1 cellular context compared by ENCODE assay signal in the genomic region with DNA sequence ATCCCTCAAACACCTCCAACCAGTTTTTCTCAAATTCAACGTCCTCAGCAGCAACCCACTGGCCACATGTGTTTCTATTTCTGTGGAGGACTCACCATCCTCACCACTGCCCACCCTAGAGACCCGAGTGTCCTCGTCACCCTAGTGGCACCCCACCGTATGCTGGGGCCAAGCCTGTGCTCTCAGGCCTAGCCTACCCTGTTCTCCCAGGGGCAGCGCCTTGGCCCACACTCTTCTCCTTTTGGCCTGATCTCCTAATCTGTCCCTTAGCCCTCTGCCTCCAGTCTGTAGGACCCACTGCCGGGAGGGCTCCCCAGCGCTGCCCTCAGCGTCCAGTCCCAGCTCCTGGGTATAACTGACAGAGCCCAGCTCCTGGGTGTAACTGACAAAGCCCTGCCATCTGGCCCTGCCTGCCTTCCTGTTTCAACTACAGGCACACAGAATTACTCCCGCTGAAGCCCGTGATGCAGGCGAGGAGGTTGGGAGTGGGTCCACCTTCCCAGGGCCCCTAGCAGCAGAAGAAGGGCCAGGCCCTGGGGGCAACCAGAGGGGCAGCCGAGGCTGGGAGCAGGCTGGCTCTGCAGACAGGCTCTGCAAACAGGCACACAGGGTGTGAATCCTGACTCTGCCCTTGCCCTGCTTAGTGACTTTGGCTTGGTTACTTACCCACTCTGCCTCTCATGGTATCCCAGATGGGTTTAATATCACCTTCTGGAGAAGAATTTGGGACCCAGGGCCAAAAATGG.
TF ChIP-seq lines count a peak whose summit lies in the region.

No MANE protein-coding gene starts in this region.

TF ChIP-seq in IMR-90, 13 proteins besides CTCF, POLR2A, EP300 and RAD21 (continued from another document):
- TF ChIP-seq, protein P1, sequence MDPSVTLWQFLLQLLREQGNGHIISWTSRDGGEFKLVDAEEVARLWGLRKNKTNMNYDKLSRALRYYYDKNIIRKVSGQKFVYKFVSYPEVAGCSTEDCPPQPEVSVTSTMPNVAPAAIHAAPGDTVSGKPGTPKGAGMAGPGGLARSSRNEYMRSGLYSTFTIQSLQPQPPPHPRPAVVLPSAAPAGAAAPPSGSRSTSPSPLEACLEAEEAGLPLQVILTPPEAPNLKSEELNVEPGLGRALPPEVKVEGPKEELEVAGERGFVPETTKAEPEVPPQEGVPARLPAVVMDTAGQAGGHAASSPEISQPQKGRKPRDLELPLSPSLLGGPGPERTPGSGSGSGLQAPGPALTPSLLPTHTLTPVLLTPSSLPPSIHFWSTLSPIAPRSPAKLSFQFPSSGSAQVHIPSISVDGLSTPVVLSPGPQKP (IDR thresholded peaks at IDR 0.05; ENCODE audit: borderline replicate concordance, low read depth, low read length): no peak
- TF ChIP-seq MXI1 (IDR thresholded peaks at IDR 0.05; ENCODE audit: borderline replicate concordance, low read depth, low read length): no peak
